Comparison of ENCODE assay signal across 14 cellular contexts in genomic region chr15:51754267-51754666, GRCh38.
"Had no signal": no experiment of that assay in that cellular context is flagged by ENCODE, and none has a peak within 500 bp of the region (broad histone marks: within the 10 kb centered on the region; RNA-seq: fewer than 3 reads in every experiment).

No MANE protein-coding gene starts in this region.

- ATAC-seq: activated T-helper 17 cell treated with anti-CD3 and anti-CD28 coated beads, Interleukin-2, amount 50 U/mL, for 72 hours; body of pancreas; gastroesophageal sphincter; left lung had no signal

- H3K9me3 Mint-ChIP-seq: activated T-helper 17 cell treated with anti-CD3 and anti-CD28 coated beads, Interleukin-2, amount 50 U/mL, for 72 hours; nephron progenitor cell had no signal

- H3K27me3 ChIP-seq: body of pancreas, gastroesophageal sphincter, upper lobe of left lung had no signal

- H3K27ac Mint-ChIP-seq: activated T-helper 17 cell treated with anti-CD3 and anti-CD28 coated beads, Interleukin-2, amount 50 U/mL, for 72 hours; nephron progenitor cell had no signal

- H3K27ac ChIP-seq: body of pancreas, epithelial cell of prostate, gastroesophageal sphincter, left lung, upper lobe of left lung had no signal

- H3K4me3 Mint-ChIP-seq: activated T-helper 17 cell treated with anti-CD3 and anti-CD28 coated beads, Interleukin-2, amount 50 U/mL, for 72 hours; nephron progenitor cell had no signal

- H3K27me3 Mint-ChIP-seq: activated T-helper 17 cell treated with anti-CD3 and anti-CD28 coated beads, Interleukin-2, amount 50 U/mL, for 72 hours had no signal

- H3K9me3 ChIP-seq: body of pancreas, gastroesophageal sphincter, left lung, upper lobe of left lung had no signal

- H3K4me3 ChIP-seq: body of pancreas, gastroesophageal sphincter, left lung, upper lobe of left lung had no signal

- DNase-seq: activated CD4-positive, alpha-beta T cell treated with anti-CD3 and anti-CD28 coated beads, Interleukin-2, amount 50 U/mL, for 1 hour; activated naive CD4-positive, alpha-beta T cell treated with anti-CD3 and anti-CD28 coated beads, Interleukin-2, amount 50 U/mL, for 16 hours; activated T-cell treated with anti-CD3 and anti-CD28 coated beads for 4 hours; amniotic stem cell; body of pancreas; effector memory CD4-positive, alpha-beta T cell; left lung; nephron progenitor cell; stimulated activated CD4-positive, alpha-beta T cell treated with anti-CD3 and anti-CD28 coated beads, Interleukin-12 subunit alpha, Interleukin-12 subunit beta, amount 100 ng/mL, for 4 hours; stimulated activated naive CD4-positive, alpha-beta T cell treated with Interleukin-2 at 50 U/mL for 16 hours; upper lobe of left lung had no signal

- H3K36me3 ChIP-seq: gastroesophageal sphincter, left lung, upper lobe of left lung had no signal
